ENCODE assay signal across 11 cellular contexts in the genomic region with DNA sequence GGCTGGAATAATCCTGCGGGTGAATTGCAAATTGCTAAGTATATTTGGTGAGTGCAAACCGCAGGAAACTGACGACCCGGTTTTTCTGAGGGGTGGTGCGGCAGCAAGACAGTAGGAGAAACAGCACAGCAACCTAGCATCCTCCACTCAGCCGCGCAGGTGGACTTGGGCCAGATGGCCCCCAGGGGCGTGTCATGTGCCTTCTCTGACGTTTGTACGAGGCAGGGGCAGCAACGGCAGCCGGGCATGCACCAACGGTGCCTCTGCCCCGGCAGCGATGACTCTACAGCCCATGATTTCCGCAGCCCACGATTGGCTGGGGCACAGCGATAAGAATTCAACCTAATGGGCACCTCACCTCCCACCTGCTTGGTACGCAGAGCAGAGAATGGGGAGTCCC.
DNase-seq lines count a peak whose midpoint lies in the region; ATAC-seq lines count a peak whose summit lies in the region.
"Had no signal": no experiment of that assay in that cellular context is flagged by ENCODE, and none has a peak within 500 bp of the region (broad histone marks: within the 10 kb centered on the region; RNA-seq: fewer than 3 reads in every experiment).

No MANE protein-coding gene starts in this region.

- no peaks in the 10 kb centered on the region for H3K4me1 ChIP-seq in effector memory CD4-positive, alpha-beta T cell (ENCODE audit: control insufficient read depth, insufficient read depth, low read length, poor library complexity, severe bottlenecking)

- no peak for ATAC-seq in GM21576 (IDR thresholded peaks at IDR 0.05; ENCODE audit: unreplicated experiment)

- no peaks in the 10 kb centered on the region for H3K27me3 ChIP-seq in effector memory CD4-positive, alpha-beta T cell (replicated peaks; ENCODE audit: control insufficient read depth, insufficient read depth, low read length, poor library complexity, severe bottlenecking)

- H3K27ac ChIP-seq in effector memory CD4-positive, alpha-beta T cell (ENCODE audit: insufficient read depth, low read length, poor library complexity, severe bottlenecking): no peak overlapping the region
- H3K27ac ChIP-seq: thoracic aorta had no signal

- H3K36me3 ChIP-seq in effector memory CD4-positive, alpha-beta T cell (ENCODE audit: control insufficient read depth, insufficient read depth, low read length): no peaks in the 10 kb centered on the region
- H3K36me3 ChIP-seq: thoracic aorta had no signal

- peak; percentile 4 for DNase-seq in stimulated activated CD4-positive, alpha-beta T cell treated with anti-CD3 and anti-CD28 coated beads, Interleukin-1b, Interleukin-23, amount 100 ng/mL, for 48 hours
- DNase-seq in stimulated activated CD4-positive, alpha-beta T cell treated with anti-CD3 and anti-CD28 coated beads, Interleukin-4, amount 100 ng/mL, for 4 hours: no peak
- DNase-seq in NOMO-1 treated with dmso at 0.1 percent for 144 hours (lab: John Stamatoyannopoulos, UW; ENCODE audit: unreplicated experiment): peak; percentile 48
- DNase-seq in effector memory CD4-positive, alpha-beta T cell: peak in 1 of 3 donors; percentile 36
- no peak for DNase-seq in EL
- no peak for DNase-seq in LoVo (ENCODE audit: low spot score)
- DNase-seq in 8988T: no peak
- DNase-seq: COR-L47, kidney glomerular epithelial cell had no signal

- peak overlapping the region; percentile 22 for H3K4me3 ChIP-seq in effector memory CD4-positive, alpha-beta T cell (ENCODE audit: insufficient read depth, low read depth, low read length, poor library complexity, severe bottlenecking)
- H3K4me3 ChIP-seq: thoracic aorta had no signal

- no peaks in the 10 kb centered on the region for H3K9me3 ChIP-seq in effector memory CD4-positive, alpha-beta T cell (ENCODE audit: control insufficient read depth, low read length)
- H3K9me3 ChIP-seq: thoracic aorta had no signal

Comparison
In these comparisons a context has a peak if more than half of its experiments do, and no peak if none do; other contexts are left out.
1. DNase-seq: peak in stimulated activated CD4-positive, alpha-beta T cell treated with anti-CD3 and anti-CD28 coated beads, Interleukin-1b, Interleukin-23, amount 100 ng/mL, for 48 hours (single experiment) and NOMO-1 treated with dmso at 0.1 percent for 144 hours (single experiment); none in stimulated activated CD4-positive, alpha-beta T cell treated with anti-CD3 and anti-CD28 coated beads, Interleukin-4, amount 100 ng/mL, for 4 hours (0 of 2), EL (single experiment), LoVo (single experiment) and 8988T (single experiment).